Comparison of ENCODE assay signal across 9 cellular contexts in the genomic region with DNA sequence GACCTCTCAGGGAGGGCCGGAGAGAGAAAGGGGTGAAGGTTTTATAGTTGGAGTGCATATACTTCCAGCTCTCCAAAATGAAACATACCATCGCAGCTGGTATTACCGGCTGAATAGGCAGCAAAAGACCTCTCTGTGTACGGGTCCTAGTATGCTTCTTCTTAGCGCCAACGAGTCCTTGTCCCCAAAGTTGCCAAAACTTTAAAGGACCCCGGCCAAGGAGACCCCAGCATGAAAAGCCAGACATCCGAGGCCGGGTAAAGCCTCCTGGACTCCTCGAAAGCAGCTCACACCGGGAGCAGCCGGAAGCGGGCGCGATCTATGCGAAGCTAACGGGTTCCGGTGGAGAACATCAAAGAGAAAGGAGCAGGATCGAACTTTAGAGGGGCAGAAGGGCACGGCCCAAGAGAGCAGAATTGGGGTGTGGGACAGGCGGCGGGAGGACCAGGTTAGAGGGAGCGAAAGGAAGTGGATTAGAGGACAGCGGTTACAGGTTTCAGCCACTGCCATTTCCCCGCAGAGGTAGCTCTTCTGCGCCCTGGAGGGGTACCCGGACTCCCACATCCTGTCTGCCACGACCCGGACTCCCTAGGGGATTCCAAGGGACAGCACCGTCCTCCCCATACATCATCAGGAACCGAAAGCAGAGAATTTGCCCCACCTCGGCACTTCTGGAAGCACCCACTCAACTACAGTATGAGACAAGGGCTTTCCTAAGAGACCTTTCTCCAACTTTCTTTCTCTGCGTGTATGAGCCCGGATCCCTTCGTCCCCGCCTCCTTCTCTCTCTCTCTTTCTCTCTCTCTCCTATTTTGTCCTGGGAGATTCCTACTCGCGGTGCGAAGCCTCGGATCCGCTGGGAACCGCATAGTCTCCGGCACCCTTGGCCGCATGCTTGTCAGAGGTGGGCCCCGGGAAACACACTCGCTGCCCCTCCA. TPM values are rescaled to one million over a fixed set of nuclear protein-coding genes. Genes with fewer than 3 reads are reported as not detected.
DNase-seq lines count a peak whose midpoint lies in the region; ATAC-seq and TF ChIP-seq lines count a peak whose summit lies in the region.
"Had no signal": no experiment of that assay in that cellular context is flagged by ENCODE, and none has a peak within 500 bp of the region (broad histone marks: within the 10 kb centered on the region; RNA-seq: fewer than 3 reads in every experiment).

No MANE protein-coding gene starts in this region.

- H3F3A ChIP-seq in SK-N-SH (replicated peaks; ENCODE audit: insufficient read depth): no peaks in the 10 kb centered on the region

- POLR2A ChIA-PET in SK-N-SH (lab: Yijun Ruan, JAX): no interaction called here

- 16% methylated on average over 39 of the region's 46 CpGs for WGBS in SK-N-SH (ENCODE audit: low lambda C conversion rate)

- TF ChIP-seq CTCF in SK-N-SH (IDR thresholded peaks at IDR 0.05) (no peak), fibroblast of villous mesenchyme (IDR thresholded peaks at IDR 0.05; ENCODE audit: insufficient read depth, low read depth, low read length) (no peak), parathyroid adenoma (IDR thresholded peaks at IDR 0.05) (no peak)

- H3K9me3 ChIP-seq in HAP-1 (no peaks in the 10 kb centered on the region), SK-N-SH (no peaks in the 10 kb centered on the region), parathyroid adenoma (ENCODE audit: control insufficient read depth, low read length) (no peaks in the 10 kb centered on the region)

- no peaks in the 10 kb centered on the region for H4K20me1 ChIP-seq in SK-N-SH (ENCODE audit: insufficient read depth)

- TF ChIP-seq RAD21 in SK-N-SH (IDR thresholded peaks at IDR 0.05; ENCODE audit: low read length): no peak

- H3K79me2 ChIP-seq in SK-N-SH (ENCODE audit: insufficient read depth) (no peaks in the 10 kb centered on the region), parathyroid adenoma (no peaks in the 10 kb centered on the region)

- in situ Hi-C loops in HAP-1 (cut with MboI; ENCODE audit: low sequenced_read_pairs): no loop called here

- peaks cover 89% of the 10 kb centered on the region for H3K27me3 ChIP-seq in HAP-1 (ENCODE audit: low read depth)
- H3K27me3 ChIP-seq in SK-N-SH (ENCODE audit: insufficient read depth): peaks cover 78% of the 10 kb centered on the region
- peaks cover 6% of the 10 kb centered on the region for H3K27me3 ChIP-seq in parathyroid adenoma (ENCODE audit: control insufficient read depth, insufficient read depth, low read length)

- H3K4me2 ChIP-seq in SK-N-SH (peak overlapping the region; percentile 83), parathyroid adenoma (ENCODE audit: low read length) (peak overlapping the region; percentile 72)

- H3K36me3 ChIP-seq in HAP-1 (replicated peaks) (no peaks in the 10 kb centered on the region), SK-N-SH (replicated peaks in 1 of 2; ENCODE audit: control insufficient read depth in 1 of 2, insufficient read depth in 2 of 2, low read length in 1 of 2) (no peaks in the 10 kb centered on the region), parathyroid adenoma (ENCODE audit: control insufficient read depth, insufficient read depth, low read length) (no peaks in the 10 kb centered on the region)

- CTCF ChIA-PET in SK-N-SH (lab: Yijun Ruan, JAX): interaction anchor here (1.2 kb wide), 1 partner anchor 15 kb away, joined by 3 read pairs; no protein-coding TSS in a partner anchor

- H3K9me2 ChIP-seq in SK-N-SH: no peaks in the 10 kb centered on the region

- H3K27ac ChIP-seq in SK-N-SH (ENCODE audit: low read depth in 2 of 2, low read length in 1 of 2): no peak overlapping the region
- H3K27ac ChIP-seq in parathyroid adenoma: no peak overlapping the region

- H3K4me1 ChIP-seq in HAP-1: no peaks in the 10 kb centered on the region
- H3K4me1 ChIP-seq in SK-N-SH (ENCODE audit: control insufficient read depth in 1 of 2, insufficient read depth in 2 of 2, low read depth in 1 of 2, low read length in 1 of 2): peaks cover 3 to 8% of the 10 kb centered on the region in 2 experiments; a peak in 1 of 4 replicates
- H3K4me1 ChIP-seq in parathyroid adenoma: no peaks in the 10 kb centered on the region

- H3K9ac ChIP-seq in SK-N-SH: no peak overlapping the region
- H3K9ac ChIP-seq in parathyroid adenoma: no peak overlapping the region

- H3K4me3 ChIP-seq in HAP-1 (peak overlapping the region; percentile 15), SK-N-SH (ENCODE audit: low read depth in 2 of 2, low read length in 1 of 2) (no peak overlapping the region; a peak in 1 of 4 replicates), fibroblast of villous mesenchyme (ENCODE audit: low read depth, low read length) (peak overlapping the region; percentile 21), parathyroid adenoma (ENCODE audit: low read depth, low read length) (peak overlapping the region; percentile 57)
- H3K4me3 ChIP-seq: K562 had no signal

- DNase-seq in ELR (ENCODE audit: low read depth) (peak; percentile 26), HAP-1 (ENCODE audit: low spot score in 2 of 2) (no peak), SK-N-SH (peak; percentile 26), fibroblast of villous mesenchyme (ENCODE audit: low read depth) (no peak), NCI-H1436 treated with DMSO at 0.1 percent for 48 hours (lab: John Stamatoyannopoulos, UW) (no peak)
- DNase-seq in NK-92 treated with Interleukin-12 subunit alpha and Interleukin-12 subunit beta, amount 100 ng/mL, for 24 hours (lab: John Stamatoyannopoulos, UW): no peak

- TF ChIP-seq EP300 in SK-N-SH (IDR thresholded peaks at IDR 0.05; ENCODE audit: borderline replicate concordance in 1 of 2, low read depth in 1 of 2, low read length in 1 of 2): no peak

- ATAC-seq in HG03565 (IDR thresholded peaks at IDR 0.05; ENCODE audit: unreplicated experiment): no peak

- H2AFZ ChIP-seq in SK-N-SH (ENCODE audit: low read depth): 0 out of 2 replicates have a peak overlapping the region, but pooled peaks have one; percentile 38
- peak overlapping the region; percentile 1 for H2AFZ ChIP-seq in parathyroid adenoma

TF ChIP-seq in SK-N-SH, 30 proteins besides CTCF, POLR2A, EP300 and RAD21:
- TF ChIP-seq, protein P1, sequence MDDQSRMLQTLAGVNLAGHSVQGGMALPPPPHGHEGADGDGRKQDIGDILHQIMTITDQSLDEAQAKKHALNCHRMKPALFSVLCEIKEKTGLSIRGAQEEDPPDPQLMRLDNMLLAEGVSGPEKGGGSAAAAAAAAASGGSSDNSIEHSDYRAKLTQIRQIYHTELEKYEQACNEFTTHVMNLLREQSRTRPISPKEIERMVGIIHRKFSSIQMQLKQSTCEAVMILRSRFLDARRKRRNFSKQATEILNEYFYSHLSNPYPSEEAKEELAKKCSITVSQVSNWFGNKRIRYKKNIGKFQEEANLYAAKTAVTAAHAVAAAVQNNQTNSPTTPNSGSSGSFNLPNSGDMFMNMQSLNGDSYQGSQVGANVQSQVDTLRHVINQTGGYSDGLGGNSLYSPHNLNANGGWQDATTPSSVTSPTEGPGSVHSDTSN (IDR thresholded peaks at IDR 0.05): no peak
- no peak for TF ChIP-seq JUND (IDR thresholded peaks at IDR 0.05)
- TF ChIP-seq POLR2AphosphoS5 (IDR thresholded peaks at IDR 0.05; ENCODE audit: low read depth, low read length): peak; percentile 43; the same call in 1 of the 2 replicates
TF ChIP-seq in SK-N-SH: peak in this region for 1.

RNA-seq across cellular contexts. Expression of a gene that starts 0.6 kb away (rescaled TPM):
- 0.02 TPM in 1 of 2 replicates, not detected in the other for polyA plus RNA-seq in SK-N-SH (2012; rRNA removed)
- polyA plus RNA-seq in SK-N-SH (2012; cell fraction: cytosol; rRNA removed): not detected in 2 replicates
- not detected in 2 replicates for polyA plus RNA-seq in SK-N-SH (2012; cell fraction: nucleus; rRNA removed)
- not detected in 2 replicates for total RNA-seq in fibroblast of villous mesenchyme
- total RNA-seq: K562 had no signal
- polyA plus RNA-seq: K562 had no signal

Comparison
In these comparisons a context has a peak if more than half of its experiments do, and no peak if none do; other contexts are left out.
1. DNase-seq: peak in ELR (single experiment) and SK-N-SH (single experiment); none in HAP-1 (0 of 2), fibroblast of villous mesenchyme (single experiment), NK-92 treated with Interleukin-12 subunit alpha and Interleukin-12 subunit beta, amount 100 ng/mL, for 24 hours (single experiment) and NCI-H1436 treated with DMSO at 0.1 percent for 48 hours (single experiment).
2. H3K4me3 ChIP-seq: peak in HAP-1 (single experiment), fibroblast of villous mesenchyme (single experiment) and parathyroid adenoma (single experiment); none in SK-N-SH (0 of 2).